9 cellular contexts compared by ENCODE assay signal in the genomic region with DNA sequence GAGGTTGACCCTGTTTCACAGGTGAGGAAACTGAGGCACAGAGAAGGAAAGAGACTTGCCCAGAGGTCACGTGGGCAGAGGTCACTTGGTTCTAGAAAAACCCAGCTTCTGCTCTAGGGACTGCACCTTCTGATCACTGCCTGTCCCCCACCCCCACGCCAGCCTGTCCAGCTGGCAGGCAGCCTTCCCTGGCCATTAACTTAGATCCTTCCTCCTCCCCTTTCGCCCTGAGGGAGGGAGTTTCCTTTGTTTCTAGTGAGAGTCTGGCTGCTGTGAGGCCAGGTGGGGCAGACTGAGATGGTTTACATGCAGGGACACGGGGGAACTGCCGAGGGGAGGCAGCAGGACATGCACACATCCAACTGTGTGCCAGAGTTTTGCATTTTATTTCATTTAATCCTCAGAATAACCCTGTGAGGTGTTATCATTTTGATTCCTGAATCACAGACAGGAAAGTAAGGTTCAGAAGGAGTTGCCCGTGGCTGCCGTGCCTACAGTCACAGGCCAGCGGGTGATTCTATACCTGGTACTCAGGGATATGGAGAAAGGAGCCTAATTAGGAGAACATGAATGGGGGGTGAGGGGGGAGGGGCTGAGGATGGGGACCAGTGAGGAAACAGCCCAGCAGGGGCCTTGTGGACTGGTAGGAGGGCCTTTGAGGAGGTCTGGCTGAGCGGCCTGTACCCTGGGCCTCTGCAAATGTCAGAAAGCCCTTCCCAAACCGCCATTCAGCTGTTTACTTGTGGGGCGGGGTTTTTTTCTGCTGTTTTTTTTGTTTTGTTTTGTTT. TPM values are rescaled to one million over a fixed set of nuclear protein-coding genes. Genes with fewer than 3 reads are reported as not detected.
DNase-seq lines count a peak whose midpoint lies in the region; ATAC-seq and TF ChIP-seq lines count a peak whose summit lies in the region.
"Had no signal": no experiment of that assay in that cellular context is flagged by ENCODE, and none has a peak within 500 bp of the region (broad histone marks: within the 10 kb centered on the region; RNA-seq: fewer than 3 reads in every experiment).

No MANE protein-coding gene starts in this region.

- DNase-seq in DMS153 treated with DMSO at 0.1 percent for 48 hours (lab: John Stamatoyannopoulos, UW; ENCODE audit: unreplicated experiment) (peak; percentile 79), NCI-H2081 treated with DMSO at 0.1 percent for 48 hours (lab: John Stamatoyannopoulos, UW) (peak; percentile 61), left kidney (ENCODE audit: low read depth, low spot score) (peak; percentile 96), A673 (ENCODE audit: low spot score) (no peak), anterior cingulate cortex (lab: John Stamatoyannopoulos, UW) (no peak)

- no peaks in the 10 kb centered on the region for H3K36me3 ChIP-seq in A673 (ENCODE audit: insufficient read depth, low read length, poor library complexity, severe bottlenecking)

- no peak for ATAC-seq in HG03095 (IDR thresholded peaks at IDR 0.05; ENCODE audit: unreplicated experiment)
- no peak for ATAC-seq in HG03439 (IDR thresholded peaks at IDR 0.05; ENCODE audit: unreplicated experiment)

- H3K4me3 Mint-ChIP-seq in brain: peak overlapping the region in 4 of 5 experiments; percentile 7 to 54 (median 10)
- H3K4me3 Mint-ChIP-seq: stimulated activated naive CD8-positive, alpha-beta T cell treated with anti-CD3 and anti-CD28 coated beads, Interleukin-15, Interleukin-2, amounts not matched to agents 100 ng/mL and 50 ng/mL, for 24 hours had no signal

- intact Hi-C loops in A673 (cut with micrococcal nuclease; ENCODE audit: unreplicated experiment): no loop called here

- H3K4me1 Mint-ChIP-seq in brain: peaks cover 86% of the 10 kb centered on the region

- no peaks in the 10 kb centered on the region for H3K9me3 Mint-ChIP-seq in brain
- H3K9me3 Mint-ChIP-seq: stimulated activated naive CD8-positive, alpha-beta T cell treated with anti-CD3 and anti-CD28 coated beads, Interleukin-15, Interleukin-2, amounts not matched to agents 100 ng/mL and 50 ng/mL, for 24 hours had no signal

- POLR2A ChIA-PET in A673 (lab: Charles Lee; ENCODE audit: low non-redundant PET): no interaction called here

- peaks cover 32% of the 10 kb centered on the region for H3K27me3 Mint-ChIP-seq in brain

- H3K4me3 ChIP-seq in A673 (ENCODE audit: low read depth, low read length, poor library complexity, severe bottlenecking): no peak overlapping the region

- H3K4me1 ChIP-seq in A673 (ENCODE audit: insufficient read depth, low read length, poor library complexity, severe bottlenecking): no peaks in the 10 kb centered on the region

- H3K9me3 ChIP-seq in A673 (ENCODE audit: low read depth, low read length, poor library complexity, severe bottlenecking): no peaks in the 10 kb centered on the region

- no TSS peak for BruUV-seq in A673 (replicated peaks; lab: Mats Ljungman, UMichigan)

- no peak for TF ChIP-seq CTCF in brain (conservative IDR thresholded peaks at IDR 0.05)
- TF ChIP-seq CTCF in A673 (conservative IDR thresholded peaks at IDR 0.05; ENCODE audit: low read depth, low read length): no peak

- H3K27ac Mint-ChIP-seq in brain: peak overlapping the region; percentile 56 to 90 (median 82)
- H3K27ac Mint-ChIP-seq: stimulated activated naive CD8-positive, alpha-beta T cell treated with anti-CD3 and anti-CD28 coated beads, Interleukin-15, Interleukin-2, amounts not matched to agents 100 ng/mL and 50 ng/mL, for 24 hours had no signal

- H3K36me3 Mint-ChIP-seq in brain: no peaks in the 10 kb centered on the region

- no peak overlapping the region for H3K27ac ChIP-seq in A673 (ENCODE audit: low read depth, low read length, poor library complexity, severe bottlenecking)

- CTCF ChIA-PET in A673 (lab: Charles Lee): no interaction called here

- no peaks in the 10 kb centered on the region for H3K27me3 ChIP-seq in A673 (replicated peaks; ENCODE audit: insufficient read depth, low read depth, low read length, poor library complexity)

RNA-seq across cellular contexts. Expression of a gene that starts 3.4 kb away (rescaled TPM):
- 10.8 TPM for polyA plus RNA-seq in brain (ENCODE audit: insufficient read depth, low read depth, low replicate concordance)
- total RNA-seq in A673 (2021): not detected in 2 replicates

RNA-seq across cellular contexts. Expression of a gene that starts 37.9 kb away (rescaled TPM):
- polyA plus RNA-seq in brain (ENCODE audit: insufficient read depth, low read depth, low replicate concordance): not detected
- not detected in 2 replicates for total RNA-seq in A673 (2021)

Comparison
In these comparisons a context has a peak if more than half of its experiments do, and no peak if none do; other contexts are left out.
1. DNase-seq: peak in DMS153 treated with DMSO at 0.1 percent for 48 hours (single experiment), NCI-H2081 treated with DMSO at 0.1 percent for 48 hours (single experiment) and left kidney (single experiment); none in A673 (single experiment) and anterior cingulate cortex (0 of 58).